ENCODE assay signal across 25 cellular contexts in the genomic region with DNA sequence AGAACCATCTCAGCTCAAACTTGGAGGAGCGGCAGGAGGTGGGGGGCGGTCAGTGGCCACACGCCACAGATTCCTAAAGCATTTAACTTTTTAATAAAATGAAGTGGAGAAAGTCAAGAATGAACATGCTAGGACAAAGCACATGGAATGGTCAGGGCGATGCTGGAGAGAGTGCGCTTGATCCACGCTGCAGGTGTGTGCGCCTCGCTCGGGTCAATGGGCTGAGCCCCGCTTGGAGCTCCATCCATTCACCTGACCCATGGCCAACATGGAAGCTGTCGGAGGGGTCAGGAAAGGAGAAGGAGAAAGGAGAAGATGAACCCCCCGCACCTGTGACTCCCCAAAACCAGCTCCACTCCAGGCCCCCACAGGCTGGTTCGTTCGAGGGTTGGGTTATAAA. TPM values are rescaled to one million over a fixed set of nuclear protein-coding genes. Genes with fewer than 3 reads are reported as not detected.
DNase-seq lines count a peak whose midpoint lies in the region; ATAC-seq and TF ChIP-seq lines count a peak whose summit lies in the region.
"Had no signal": no experiment of that assay in that cellular context is flagged by ENCODE, and none has a peak within 500 bp of the region (broad histone marks: within the 10 kb centered on the region; RNA-seq: fewer than 3 reads in every experiment).

No MANE protein-coding gene starts in this region.

- H3K27me3 ChIP-seq in cardiac muscle cell (no peaks in the 10 kb centered on the region), heart left ventricle (no peaks in the 10 kb centered on the region), GM23338 (ENCODE audit: insufficient read depth) (no peaks in the 10 kb centered on the region), osteoblast (ENCODE audit: insufficient read depth, low read length) (no peaks in the 10 kb centered on the region), suprapubic skin (no peaks in the 10 kb centered on the region)
- H3K27me3 ChIP-seq: BE2C, BLaER1 had no signal

- H3K9me3 ChIP-seq in cardiac muscle cell (ENCODE audit: low read depth) = no peaks in the 10 kb centered on the region
- H3K9me3 ChIP-seq in heart left ventricle = no peaks in the 10 kb centered on the region
- no peaks in the 10 kb centered on the region for H3K9me3 ChIP-seq in osteoblast (ENCODE audit: low read depth, low read length)
- H3K9me3 ChIP-seq in suprapubic skin = no peaks in the 10 kb centered on the region
- H3K9me3 ChIP-seq: BE2C, BLaER1 had no signal

- H3K27me3 Mint-ChIP-seq in GM23338 (ENCODE audit: insufficient read depth, low read depth, poor library complexity) = peaks cover 10% of the 10 kb centered on the region
- H3K27me3 Mint-ChIP-seq: CD4-positive, alpha-beta memory T cell had no signal

- H3K4me2 ChIP-seq in GM23338 = no peak overlapping the region
- no peak overlapping the region for H3K4me2 ChIP-seq in osteoblast (ENCODE audit: insufficient read depth, low read length)
- H3K4me2 ChIP-seq: BLaER1 had no signal

- ATAC-seq in heart left ventricle (no peak), GM23338 (no peak)
- ATAC-seq: GM12878 had no signal

- no peaks in the 10 kb centered on the region for H3K9me2 ChIP-seq in GM23338 (ENCODE audit: insufficient read depth)

- no peak overlapping the region for H3K27ac Mint-ChIP-seq in GM23338
- H3K27ac Mint-ChIP-seq: CD4-positive, alpha-beta memory T cell; CD4-positive, CD25-positive, alpha-beta regulatory T cell; CD8-positive, alpha-beta memory T cell had no signal

- TF ChIP-seq CTCF in cardiac muscle cell (IDR thresholded peaks at IDR 0.05; ENCODE audit: low read depth, low read length) (no peak), heart left ventricle (IDR thresholded peaks at IDR 0.05) (no peak), GM23338 (conservative IDR thresholded peaks at IDR 0.05; ENCODE audit: low read depth in 2 of 2) (no peak), RWPE1 (conservative IDR thresholded peaks at IDR 0.05; ENCODE audit: low read depth) (no peak), osteoblast (IDR thresholded peaks at IDR 0.05; ENCODE audit: extremely low read depth, low read depth, low read length) (no peak), lower leg skin (IDR thresholded peaks at IDR 0.05) (no peak), suprapubic skin (IDR thresholded peaks at IDR 0.05) (no peak)

- H3K4me1 ChIP-seq in cardiac muscle cell (ENCODE audit: low read depth) = peaks cover 3% of the 10 kb centered on the region
- peaks cover 0 to 10% (median 0%) of the 10 kb centered on the region in 12 donors for H3K4me1 ChIP-seq in heart left ventricle
- H3K4me1 ChIP-seq in GM23338 (ENCODE audit: insufficient read depth) = no peaks in the 10 kb centered on the region
- peaks cover 8% of the 10 kb centered on the region for H3K4me1 ChIP-seq in osteoblast (ENCODE audit: insufficient read depth, low read length)
- peaks cover 6% of the 10 kb centered on the region for H3K4me1 ChIP-seq in suprapubic skin
- H3K4me1 ChIP-seq: BE2C had no signal

- H4K20me1 ChIP-seq in GM23338 (replicated peaks; ENCODE audit: insufficient read depth) (peaks cover 14% of the 10 kb centered on the region; the same call in 1 of the 2 replicates), osteoblast (ENCODE audit: insufficient read depth, low read length) (peaks cover 9% of the 10 kb centered on the region)

- peaks cover 8% of the 10 kb centered on the region for H3K4me1 Mint-ChIP-seq in GM23338
- H3K4me1 Mint-ChIP-seq: CD4-positive, alpha-beta memory T cell; CD4-positive, CD25-positive, alpha-beta regulatory T cell; CD8-positive, alpha-beta memory T cell had no signal

- POLR2A ChIA-PET in RWPE1 (lab: Yijun Ruan, JAX; ENCODE audit: low non-redundant PET) = no interaction called here

- CTCF ChIA-PET in RWPE1 (lab: Yijun Ruan, JAX) = interaction anchor here (1.1 kb wide), 1 partner anchor 8 kb away, joined by 3 read pairs; no protein-coding TSS in a partner anchor

- TF ChIP-seq POLR2A in heart left ventricle (IDR thresholded peaks at IDR 0.05) (no peak), lower leg skin (IDR thresholded peaks at IDR 0.05) (no peak), suprapubic skin (IDR thresholded peaks at IDR 0.05) (no peak)

- DNase-seq in cardiac muscle cell (ENCODE audit: low read depth in 1 of 2, low spot score in 1 of 2) (no peak), heart left ventricle (no peak), GM23338 (ENCODE audit: low spot score) (no peak), RWPE1 (ENCODE audit: low spot score) (no peak), osteoblast (ENCODE audit: insufficient read length, low spot score, missing footprints) (peak; percentile 48), lower leg skin (ENCODE audit: low spot score in 2 of 2) (no peak), suprapubic skin (ENCODE audit: low spot score in 2 of 2) (no peak)
- DNase-seq: 8988T; ACHN; BE2C; C1 segment of cervical spinal cord; CD4-positive, alpha-beta memory T cell; CD4-positive, CD25-positive, alpha-beta regulatory T cell; CD8-positive, alpha-beta memory T cell; COR-L47; DMS 273 treated with DMSO at 0.1 percent for 48 hours; DMS153; DMS53; DMS79; DND-41; EL; GDM1 had no signal

- TF ChIP-seq EP300 in suprapubic skin (IDR thresholded peaks at IDR 0.05) = no peak

- intact Hi-C loops in heart left ventricle (cut with DNase I) = no loop called here
- intact Hi-C loops in lower leg skin (cut with DNase I; ENCODE audit: low total_unique reads) = no loop called here

- H3K9me3 Mint-ChIP-seq in GM23338 = no peaks in the 10 kb centered on the region
- H3K9me3 Mint-ChIP-seq: CD14-positive monocyte; CD4-positive, CD25-positive, alpha-beta regulatory T cell; CD8-positive, alpha-beta memory T cell had no signal

- 93 to 98% (median 96%) methylated on average over 14 of the region's 14 CpGs for WGBS in heart left ventricle, 4 donors
- 93 to 94% methylated on average over 14 of the region's 14 CpGs for WGBS in lower leg skin, 2 donors
- 93% methylated on average over 14 of the region's 14 CpGs for WGBS in suprapubic skin

- H3K4me3 ChIP-seq in cardiac muscle cell (no peak overlapping the region), heart left ventricle (no peak overlapping the region), GM23338 (no peak overlapping the region), osteoblast (ENCODE audit: insufficient read depth, low read length) (no peak overlapping the region), lower leg skin (ENCODE audit: low read depth, poor library complexity, severe bottlenecking) (no peak overlapping the region), suprapubic skin (no peak overlapping the region)
- H3K4me3 ChIP-seq: BLaER1, GM12878 had no signal

- peaks cover 41% of the 10 kb centered on the region for H3K36me3 Mint-ChIP-seq in GM23338 (ENCODE audit: low read depth)

- H3K27ac ChIP-seq in cardiac muscle cell (peak overlapping the region; percentile 6), heart left ventricle (peak overlapping the region in 1 of 12 donors; percentile 18), GM23338 (ENCODE audit: low read depth) (peak overlapping the region; percentile 45; the same call in 1 of the 2 replicates), RWPE1 (peak overlapping the region; percentile 14; the same call in 1 of the 2 replicates), osteoblast (ENCODE audit: low read depth, low read length) (no peak overlapping the region), suprapubic skin (no peak overlapping the region)
- H3K27ac ChIP-seq: BLaER1 had no signal

- H3F3A ChIP-seq in GM23338 (replicated peaks; ENCODE audit: low read depth) = peaks cover 22% of the 10 kb centered on the region

- H3K79me2 ChIP-seq in GM23338 (replicated peaks; ENCODE audit: insufficient read depth) (no peaks in the 10 kb centered on the region), osteoblast (ENCODE audit: insufficient read depth, low read length) (no peaks in the 10 kb centered on the region)

- no peak overlapping the region for H3K4me3 Mint-ChIP-seq in GM23338
- H3K4me3 Mint-ChIP-seq: CD14-positive monocyte; CD4-positive, alpha-beta memory T cell; CD4-positive, CD25-positive, alpha-beta regulatory T cell; CD8-positive, alpha-beta memory T cell had no signal

- H3K36me3 ChIP-seq in cardiac muscle cell = peaks cover 23% of the 10 kb centered on the region
- H3K36me3 ChIP-seq in heart left ventricle = peaks cover 4 to 59% (median 41%) of the 10 kb centered on the region in 9 donors
- peaks cover 9% of the 10 kb centered on the region for H3K36me3 ChIP-seq in GM23338 (ENCODE audit: insufficient read depth)
- H3K36me3 ChIP-seq in osteoblast (ENCODE audit: insufficient read depth, low read length) = peaks cover 36% of the 10 kb centered on the region
- H3K36me3 ChIP-seq in suprapubic skin = peaks cover 52% of the 10 kb centered on the region

- H2AFZ ChIP-seq in GM23338 (no peak overlapping the region), osteoblast (ENCODE audit: low read length) (no peak overlapping the region)

TF ChIP-seq in GM23338, 12 proteins besides CTCF, POLR2A, EP300 and RAD21 (continues in another document):
- TF ChIP-seq CREB1 (CRISPR knock-in tag; IDR thresholded peaks at IDR 0.05; ENCODE audit: low read depth) = no peak
- no peak for TF ChIP-seq POLR2AphosphoS5 (IDR thresholded peaks at IDR 0.05; ENCODE audit: low read depth)
- no peak for TF ChIP-seq NANOG (IDR thresholded peaks at IDR 0.05; ENCODE audit: borderline replicate concordance)

RNA-seq across cellular contexts. Expression of a gene that starts 41.8 kb away (rescaled TPM):
- total RNA-seq in cardiac muscle cell = 90.1 and 126 TPM in 2 replicates
- 120 and 145 TPM in 2 replicates for polyA plus RNA-seq in cardiac muscle cell
- 10 to 100 TPM; 36.1 to 76.5 (median 59.4) TPM for total RNA-seq in heart left ventricle
- polyA plus RNA-seq in heart left ventricle = 10 to 100 TPM; 36.8 to 47.8 TPM
- total RNA-seq in GM23338 (2014; rRNA removed; shearing (Covaris generic)) = 86.5 and 102 TPM in 2 replicates
- 99.3 and 109 TPM in 2 replicates for polyA plus RNA-seq in GM23338 (2016; fragmentation: Nextera tagmentation; extraction: Ambion mirVana)
- 32.7 and 33.7 TPM in 2 replicates for total RNA-seq in osteoblast
- 10 to 100 TPM; 16.2 to 29.8 (median 20.8) TPM for total RNA-seq in lower leg skin
- 10 to 100 TPM; 32.1 to 58.7 (median 38.7) TPM for total RNA-seq in suprapubic skin

RNA-seq across cellular contexts. Expression of a gene that starts 41.9 kb away (rescaled TPM):
- total RNA-seq in cardiac muscle cell (34.6 and 42.2 TPM in 2 replicates), heart left ventricle (10 to 100 TPM in 8 of 9 donors, 1 to 10 TPM in 1; 9.9 to 23.6 (median 18.0) TPM), osteoblast (30.9 and 38.4 TPM in 2 replicates), lower leg skin (10 to 100 TPM; 11.3 to 41.0 (median 21.9) TPM), suprapubic skin (10 to 100 TPM; 14.4 to 34.9 (median 26.0) TPM)
- polyA plus RNA-seq in cardiac muscle cell (22.7 and 31.0 TPM in 2 replicates), heart left ventricle (10 to 100 TPM; 22.4 to 24.7 TPM), GM23338 (2016; fragmentation: Nextera tagmentation; extraction: Ambion mirVana) (40.9 and 45.0 TPM in 2 replicates)
- total RNA-seq in GM23338 (2014; rRNA removed; shearing (Covaris generic)) = 95.1 and 112 TPM in 2 replicates

RNA-seq across cellular contexts. Expression of a gene that starts 50.5 kb away (rescaled TPM):
- total RNA-seq in cardiac muscle cell (55.8 and 62.7 TPM in 2 replicates), heart left ventricle (10 to 100 TPM; 13.6 to 36.8 (median 16.4) TPM), osteoblast (98.4 and 107 TPM in 2 replicates), lower leg skin (10 to 100 TPM; 32.3 to 49.5 (median 37.2) TPM), suprapubic skin (10 to 100 TPM; 22.9 to 32.9 (median 27.7) TPM)
- polyA plus RNA-seq in cardiac muscle cell (47.0 and 49.0 TPM in 2 replicates), heart left ventricle (10 to 100 TPM; 27.4 to 32.4 TPM), GM23338 (2016; fragmentation: Nextera tagmentation; extraction: Ambion mirVana) (16.7 and 18.0 TPM in 2 replicates)
- 23.5 and 38.4 TPM in 2 replicates for total RNA-seq in GM23338 (2014; rRNA removed; shearing (Covaris generic))

Comparison
In these comparisons a context has a peak if more than half of its experiments do, and no peak if none do; other contexts are left out.
1. H3K27ac ChIP-seq: peak in cardiac muscle cell (single experiment), GM23338 (single experiment) and RWPE1 (single experiment); none in osteoblast (single experiment) and suprapubic skin (single experiment).